In the genomic region with DNA sequence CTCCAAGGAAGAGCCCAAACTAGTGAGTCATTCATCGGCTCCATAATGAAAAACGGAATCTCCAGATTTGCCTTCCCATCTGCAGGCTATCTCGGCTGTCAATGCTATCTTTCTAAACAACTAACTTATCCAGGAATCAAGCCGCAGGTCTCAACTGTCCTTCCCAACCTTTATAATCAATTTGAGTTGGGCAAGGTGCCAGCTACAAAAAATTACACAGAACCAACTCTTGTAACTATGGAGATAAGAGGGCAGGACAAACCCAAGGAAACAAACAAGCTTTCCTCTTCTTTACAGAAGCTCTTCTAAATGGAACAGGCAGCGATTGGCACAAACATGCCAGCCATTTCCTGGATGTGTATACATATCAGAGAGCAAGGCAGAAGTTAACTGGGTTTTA, we compare ENCODE assay signal across 20 cellular contexts.
DNase-seq lines count a peak whose midpoint lies in the region; ATAC-seq, FAIRE-seq and TF ChIP-seq lines count a peak whose summit lies in the region.
"Had no signal": no experiment of that assay in that cellular context is flagged by ENCODE, and none has a peak within 500 bp of the region (broad histone marks: within the 10 kb centered on the region; RNA-seq: fewer than 3 reads in every experiment).

No MANE protein-coding gene starts in this region.

- H3K4me1 ChIP-seq in right lobe of liver: peaks cover 0 to 9% (median 0%) of the 10 kb centered on the region in 4 donors
- no peaks in the 10 kb centered on the region for H3K4me1 ChIP-seq in HepG2 (ENCODE audit: insufficient read depth, low read length)
- no peaks in the 10 kb centered on the region for H3K4me1 ChIP-seq in colonic mucosa
- no peaks in the 10 kb centered on the region for H3K4me1 ChIP-seq in tibial nerve
- H3K4me1 ChIP-seq: gastroesophageal sphincter, vagina had no signal

- POLR2A ChIA-PET in HepG2 (lab: Yijun Ruan, JAX): no interaction called here

- DNase-seq in right lobe of liver (no peak), HepG2 (ENCODE audit: low spot score) (no peak), NCI-H345 (lab: John Stamatoyannopoulos, UW) (peak; percentile 69), colonic mucosa (peak; percentile 23), head of caudate nucleus (no peak), tibial nerve (ENCODE audit: low spot score in 2 of 2) (no peak)
- no peak for DNase-seq in activated effector memory CD4-positive, alpha-beta T cell treated with Interleukin-2 at 50 U/mL for 16 hours
- DNase-seq in activated CD4-positive, CD25-positive, alpha-beta regulatory T cell (lab: John Stamatoyannopoulos, UW): no peak
- DNase-seq: activated CD4-positive, alpha-beta T cell treated with anti-CD3 and anti-CD28 coated beads, Interleukin-2, amount 50 U/mL, for 4 hours; amygdala; C1 segment of cervical spinal cord; DMS79 treated with DMSO at 0.1 percent for 48 hours; KBM-7; NCI-H446; Right ventricle myocardium superior; stimulated activated CD4-positive, alpha-beta T cell treated with anti-CD3 and anti-CD28 coated beads, Interleukin-12 subunit alpha, Interleukin-12 subunit beta, amount 100 ng/mL, for 4 hours; T-cell had no signal

- H3K9me3 ChIP-seq in right lobe of liver (no peaks in the 10 kb centered on the region), HepG2 (ENCODE audit: low read length) (no peaks in the 10 kb centered on the region), colonic mucosa (no peaks in the 10 kb centered on the region), tibial nerve (no peaks in the 10 kb centered on the region)
- H3K9me3 ChIP-seq: gastroesophageal sphincter, vagina had no signal

- no peak overlapping the region for H3K4me2 ChIP-seq in HepG2 (ENCODE audit: low read depth, low read length)

- no peak for FAIRE-seq in HepG2 (lab: Jason Lieb, UNC)

- WGBS in right lobe of liver (ENCODE audit: insufficient coverage, low coverage, low lambda C conversion rate, missing lambda C conversion rate): 52% methylated on average over 5 of the region's 5 CpGs
- WGBS in HepG2 (ENCODE audit: low lambda C conversion rate): 0% methylated on average over 5 of the region's 5 CpGs
- WGBS in tibial nerve, 2 donors: 61 to 63% methylated on average over 5 of the region's 5 CpGs

- ATAC-seq in right lobe of liver (peak; percentile 28 to 64 (median 37)), HepG2 (no peak)
- ATAC-seq: esophagus mucosa, gastroesophageal sphincter, T-cell had no signal

- BruUV-seq in HepG2 (replicated peaks; lab: Mats Ljungman, UMichigan): no TSS peak

- no peak for TF ChIP-seq RAD21 in HepG2 (CRISPR knock-in tag; IDR thresholded peaks at IDR 0.05)

- H3K9ac ChIP-seq in HepG2 (ENCODE audit: insufficient read depth, low read depth, low read length) (no peak overlapping the region), colonic mucosa (ENCODE audit: low read depth in 2 of 2, low read length in 2 of 2) (no peak overlapping the region)

- intact Hi-C loops in right lobe of liver (cut with DNase I): no loop called here
- intact Hi-C loops in HepG2 (cut with micrococcal nuclease; ENCODE audit: unreplicated experiment): no loop called here
- intact Hi-C loops in colonic mucosa (cut with DNase I): no loop called here
- intact Hi-C loops in head of caudate nucleus (cut with DNase I): no loop called here

- CTCF ChIA-PET in HepG2 (lab: Yijun Ruan, JAX; ENCODE audit: low intra/inter-chr PET ratio, low total read pairs): no interaction called here

- TF ChIP-seq POLR2A in right lobe of liver (IDR thresholded peaks at IDR 0.05) (no peak), HepG2 (IDR thresholded peaks at IDR 0.05; ENCODE audit: insufficient read depth in 1 of 2, low read depth in 2 of 2, low read length in 2 of 2) (no peak), tibial nerve (IDR thresholded peaks at IDR 0.05) (no peak)

- TF ChIP-seq CTCF in right lobe of liver (IDR thresholded peaks at IDR 0.05): no peak
- TF ChIP-seq CTCF in HepG2 (CRISPR knock-in tag; IDR thresholded peaks at IDR 0.05): no peak
- no peak for TF ChIP-seq CTCF in colonic mucosa (IDR thresholded peaks at IDR 0.05)
- TF ChIP-seq CTCF in tibial nerve (IDR thresholded peaks at IDR 0.05): no peak

- H3K4me3 ChIP-seq in right lobe of liver (no peak overlapping the region), HepG2 (replicated peaks in 1 of 3; ENCODE audit: insufficient read depth in 1 of 3, low read depth in 2 of 3, low read length in 3 of 3) (no peak overlapping the region), colonic mucosa (no peak overlapping the region), tibial nerve (no peak overlapping the region)
- H3K4me3 ChIP-seq: gastroesophageal sphincter, vagina had no signal

- no peaks in the 10 kb centered on the region for H4K20me1 ChIP-seq in HepG2 (ENCODE audit: insufficient read depth, low read length)

- H3K27me3 ChIP-seq in right lobe of liver: no peaks in the 10 kb centered on the region
- H3K27me3 ChIP-seq in HepG2 (ENCODE audit: control insufficient read depth in 1 of 2, insufficient read depth in 2 of 2, low read length in 2 of 2): no peaks in the 10 kb centered on the region
- H3K27me3 ChIP-seq in colonic mucosa: no peaks in the 10 kb centered on the region
- H3K27me3 ChIP-seq in tibial nerve: no peaks in the 10 kb centered on the region
- H3K27me3 ChIP-seq: gastroesophageal sphincter, vagina had no signal

- H2AFZ ChIP-seq in HepG2 (ENCODE audit: low read length): no peak overlapping the region

- H3K79me2 ChIP-seq in HepG2 (ENCODE audit: insufficient read depth, low read length): no peaks in the 10 kb centered on the region

- in situ Hi-C loops in HepG2 (cut with HindIII; ENCODE audit: extremely low pct_ligation_motif_present, low pct_unique_long_range_greater_than_20kb): no loop called here

- TF ChIP-seq EP300 in HepG2 (IDR thresholded peaks at IDR 0.05; ENCODE audit: low read depth in 2 of 2, low read length in 2 of 2): no peak
- TF ChIP-seq EP300 in HepG2 (CRISPR knock-in tag; IDR thresholded peaks at IDR 0.05; ENCODE audit: borderline replicate concordance): no peak
- TF ChIP-seq EP300 in tibial nerve (IDR thresholded peaks at IDR 0.05): no peak

- H3K27ac ChIP-seq in right lobe of liver (no peak overlapping the region), HepG2 (ENCODE audit: extremely low read length, insufficient read depth, low read length) (no peak overlapping the region), colonic mucosa (no peak overlapping the region), tibial nerve (no peak overlapping the region)
- H3K27ac ChIP-seq: gastroesophageal sphincter, vagina had no signal

- H3K36me3 ChIP-seq in right lobe of liver (no peaks in the 10 kb centered on the region), HepG2 (replicated peaks in 1 of 2; ENCODE audit: control insufficient read depth in 1 of 2, insufficient read depth in 2 of 2, low read length in 2 of 2) (no peaks in the 10 kb centered on the region), colonic mucosa (no peaks in the 10 kb centered on the region), tibial nerve (no peaks in the 10 kb centered on the region)
- H3K36me3 ChIP-seq: gastroesophageal sphincter, vagina had no signal

TF ChIP-seq in HepG2, 621 proteins besides CTCF, POLR2A, EP300 and RAD21:
- no peak for TF ChIP-seq PAX8 (CRISPR knock-in tag; IDR thresholded peaks at IDR 0.05; ENCODE audit: borderline replicate concordance)
TF ChIP-seq in HepG2: peak in this region for 0.

Comparison
In these comparisons a context has a peak if more than half of its experiments do, and no peak if none do; other contexts are left out.
1. DNase-seq: peak in NCI-H345 (single experiment) and colonic mucosa (single experiment); none in right lobe of liver (0 of 3), HepG2 (single experiment), head of caudate nucleus (0 of 42), activated effector memory CD4-positive, alpha-beta T cell treated with Interleukin-2 at 50 U/mL for 16 hours (single experiment), tibial nerve (0 of 2) and activated CD4-positive, CD25-positive, alpha-beta regulatory T cell (0 of 4).